17 cellular contexts compared by ENCODE assay signal in genomic region chr5:79774855-79775237, GRCh38.
A peak's percentile ranks its signal among the peaks of the same experiment; 100 is the strongest.
DNase-seq lines count a peak whose midpoint lies in the region; ATAC-seq and TF ChIP-seq lines count a peak whose summit lies in the region.
"Had no signal": no experiment of that assay in that cellular context is flagged by ENCODE, and none has a peak within 500 bp of the region (broad histone marks: within the 10 kb centered on the region; RNA-seq: fewer than 3 reads in every experiment).

No MANE protein-coding gene starts in this region.

- no peak for TF ChIP-seq RAD21 in liver (IDR thresholded peaks at IDR 0.05)

- H3K4me1 ChIP-seq in liver (ENCODE audit: control insufficient read depth in 4 of 4, insufficient read depth in 4 of 4, low read length in 3 of 4) = peaks cover 1 to 22% (median 10%) of the 10 kb centered on the region in 4 donors
- peaks cover 14% of the 10 kb centered on the region for H3K4me1 ChIP-seq in psoas muscle
- H3K4me1 ChIP-seq: BLaER1 had no signal

- CTCF ChIA-PET in activated CD8-positive, alpha-beta T cell treated with anti-CD3 and anti-CD28 coated beads for 36 hours (lab: Charles Lee) = interaction anchor here (0.6 to 1.6 kb wide), 9 partner anchors 10 to 447 kb away, joined by 3 to 8 read pairs (median 3); no protein-coding TSS in a partner anchor
- CTCF ChIA-PET in activated CD8-positive, alpha-beta T cell treated with anti-CD3 and anti-CD28 coated beads, Interleukin-2, amount 10 ng/mL, durations not matched to agents 7 days and 5 days (lab: Charles Lee) = interaction anchor here (0.8 to 2.9 kb wide), 11 partner anchors 9 to 94 kb away, joined by 3 to 22 read pairs (median 4); no protein-coding TSS in a partner anchor
- CTCF ChIA-PET in WTC11 (lab: Charles Lee) = interaction anchor here (0.6 to 2.5 kb wide), 38 partner anchors 10 to 754 kb away, joined by 3 to 40 read pairs (median 4); partner anchors contain the start of genes CMYA5 and TENT2

- no peak for DNase-seq in activated CD8-positive, alpha-beta T cell treated with anti-CD3 and anti-CD28 coated beads for 36 hours
- no peak for DNase-seq in activated CD8-positive, alpha-beta T cell treated with anti-CD3 and anti-CD28 coated beads, Interleukin-2, amount 10 ng/mL, durations not matched to agents 7 days and 5 days
- no peak for DNase-seq in WTC11 (ENCODE audit: low spot score)
- DNase-seq in psoas muscle = no peak
- no peak for DNase-seq in putamen (ENCODE audit: low spot score)
- DNase-seq: DMS79, KG1, NCI-H1417 treated with DMSO at 0.1 percent for 48 hours, NCI-H1930, NCI-H2171 treated with DMSO at 0.1 percent for 48 hours, NCI-H774 had no signal

- H3K27me3 Mint-ChIP-seq in activated CD8-positive, alpha-beta T cell treated with anti-CD3 and anti-CD28 coated beads for 36 hours = peaks cover 3% of the 10 kb centered on the region
- no peaks in the 10 kb centered on the region for H3K27me3 Mint-ChIP-seq in activated CD8-positive, alpha-beta T cell treated with anti-CD3 and anti-CD28 coated beads, Interleukin-2, amount 10 ng/mL, durations not matched to agents 7 days and 5 days (ENCODE audit: low read depth)
- H3K27me3 Mint-ChIP-seq in WTC11 (ENCODE audit: low read depth) = no peaks in the 10 kb centered on the region

- H3K36me3 Mint-ChIP-seq in activated CD8-positive, alpha-beta T cell treated with anti-CD3 and anti-CD28 coated beads for 36 hours (ENCODE audit: low read depth) = no peaks in the 10 kb centered on the region
- no peaks in the 10 kb centered on the region for H3K36me3 Mint-ChIP-seq in activated CD8-positive, alpha-beta T cell treated with anti-CD3 and anti-CD28 coated beads, Interleukin-2, amount 10 ng/mL, durations not matched to agents 7 days and 5 days (ENCODE audit: low read depth)
- peaks cover 7% of the 10 kb centered on the region for H3K36me3 Mint-ChIP-seq in WTC11

- H3K27me3 ChIP-seq in liver (ENCODE audit: control insufficient read depth in 4 of 4, insufficient read depth in 4 of 4, low read length in 3 of 4) (no peaks in the 10 kb centered on the region), psoas muscle (ENCODE audit: insufficient read depth in 3 of 3, low read length in 2 of 3) (no peaks in the 10 kb centered on the region)
- H3K27me3 ChIP-seq: BLaER1 had no signal

- POLR2A ChIA-PET in activated CD8-positive, alpha-beta T cell treated with anti-CD3 and anti-CD28 coated beads for 36 hours (lab: Charles Lee) = interaction anchor here (0.5 to 0.7 kb wide), 2 partner anchors 202 to 222 kb away, joined by 3 read pairs; no protein-coding TSS in a partner anchor
- POLR2A ChIA-PET in activated CD8-positive, alpha-beta T cell treated with anti-CD3 and anti-CD28 coated beads, Interleukin-2, amount 10 ng/mL, durations not matched to agents 7 days and 5 days (lab: Charles Lee) = no interaction called here
- POLR2A ChIA-PET in WTC11 (lab: Charles Lee) = interaction anchor here (0.5 to 0.7 kb wide), 2 partner anchors 301 to 326 kb away, joined by 3 read pairs; no protein-coding TSS in a partner anchor

- H3K27ac ChIP-seq in liver (ENCODE audit: low read depth in 1 of 2, low read length in 2 of 2) = peak overlapping the region; percentile 42 to 73
- peak overlapping the region; percentile 42 for H3K27ac ChIP-seq in psoas muscle
- H3K27ac ChIP-seq: 22Rv1, BLaER1, PC-9 had no signal

- TF ChIP-seq CTCF in activated CD8-positive, alpha-beta T cell treated with anti-CD3 and anti-CD28 coated beads for 36 hours (IDR thresholded peaks at IDR 0.05) = no peak
- TF ChIP-seq CTCF in WTC11 (IDR thresholded peaks at IDR 0.05) (no peak), liver (IDR thresholded peaks at IDR 0.05; ENCODE audit: low read depth, low read length, missing input control) (no peak), psoas muscle (IDR thresholded peaks at IDR 0.05) (no peak)

- H3K4me3 ChIP-seq in liver (ENCODE audit: low read depth in 1 of 3, low read length in 3 of 3) (no peak overlapping the region), psoas muscle (no peak overlapping the region)
- H3K4me3 ChIP-seq: BLaER1, PC-9 had no signal

- H3K9me3 Mint-ChIP-seq in activated CD8-positive, alpha-beta T cell treated with anti-CD3 and anti-CD28 coated beads for 36 hours = peaks cover 3% of the 10 kb centered on the region
- H3K9me3 Mint-ChIP-seq in activated CD8-positive, alpha-beta T cell treated with anti-CD3 and anti-CD28 coated beads, Interleukin-2, amount 10 ng/mL, durations not matched to agents 7 days and 5 days (ENCODE audit: insufficient read depth) = peaks cover 4% of the 10 kb centered on the region
- peaks cover 12% of the 10 kb centered on the region for H3K9me3 Mint-ChIP-seq in WTC11

- whole genome bisulfite sequencing in liver = 73% methylated on average over 4 of the region's 4 CpGs
- 75 to 82% (median 79%) methylated on average over 4 of the region's 4 CpGs for WGBS in psoas muscle, 3 donors

- intact Hi-C loops in activated CD8-positive, alpha-beta T cell treated with anti-CD3 and anti-CD28 coated beads for 36 hours (cut with micrococcal nuclease) = no loop called here
- intact Hi-C loops in psoas muscle (cut with DNase I) = no loop called here

- ATAC-seq in activated CD8-positive, alpha-beta T cell treated with anti-CD3 and anti-CD28 coated beads for 36 hours = no peak
- ATAC-seq in activated CD8-positive, alpha-beta T cell treated with anti-CD3 and anti-CD28 coated beads, Interleukin-2, amount 10 ng/mL, durations not matched to agents 7 days and 5 days = no peak
- ATAC-seq in WTC11 (no peak), psoas muscle (peak in 2 of 4 donors; percentile 10 to 13), HG03520 (IDR thresholded peaks at IDR 0.05; ENCODE audit: unreplicated experiment) (no peak), HG03159 (IDR thresholded peaks at IDR 0.05; ENCODE audit: unreplicated experiment) (no peak)

- H3K9ac ChIP-seq in liver (ENCODE audit: low read depth in 1 of 2, low read length in 2 of 2) = no peak overlapping the region
- H3K9ac ChIP-seq: BLaER1 had no signal

- H3K9me3 ChIP-seq in liver (ENCODE audit: control insufficient read depth in 4 of 4, low read length in 3 of 4) (no peaks in the 10 kb centered on the region), psoas muscle (no peaks in the 10 kb centered on the region)

- no peak overlapping the region for H3K27ac Mint-ChIP-seq in activated CD8-positive, alpha-beta T cell treated with anti-CD3 and anti-CD28 coated beads for 36 hours
- H3K27ac Mint-ChIP-seq in activated CD8-positive, alpha-beta T cell treated with anti-CD3 and anti-CD28 coated beads, Interleukin-2, amount 10 ng/mL, durations not matched to agents 7 days and 5 days = no peak overlapping the region
- no peak overlapping the region for H3K27ac Mint-ChIP-seq in WTC11

- H3K4me1 Mint-ChIP-seq in activated CD8-positive, alpha-beta T cell treated with anti-CD3 and anti-CD28 coated beads for 36 hours (ENCODE audit: low read depth) = peaks cover 18% of the 10 kb centered on the region
- peaks cover 12% of the 10 kb centered on the region for H3K4me1 Mint-ChIP-seq in activated CD8-positive, alpha-beta T cell treated with anti-CD3 and anti-CD28 coated beads, Interleukin-2, amount 10 ng/mL, durations not matched to agents 7 days and 5 days (ENCODE audit: low read depth)
- peaks cover 10% of the 10 kb centered on the region for H3K4me1 Mint-ChIP-seq in WTC11

- H3K36me3 ChIP-seq in liver (ENCODE audit: control insufficient read depth in 4 of 4, insufficient read depth in 3 of 4, low read depth in 1 of 4, low read length in 3 of 4) = no peaks in the 10 kb centered on the region
- peaks cover 0 to 77% of the 10 kb centered on the region in 2 donors for H3K36me3 ChIP-seq in psoas muscle (ENCODE audit: insufficient read depth in 1 of 2, low read depth in 1 of 2)
- H3K36me3 ChIP-seq: BLaER1 had no signal

- peak overlapping the region; percentile 43 for H3K4me3 Mint-ChIP-seq in activated CD8-positive, alpha-beta T cell treated with anti-CD3 and anti-CD28 coated beads for 36 hours
- no peak overlapping the region for H3K4me3 Mint-ChIP-seq in activated CD8-positive, alpha-beta T cell treated with anti-CD3 and anti-CD28 coated beads, Interleukin-2, amount 10 ng/mL, durations not matched to agents 7 days and 5 days
- H3K4me3 Mint-ChIP-seq in WTC11 = no peak overlapping the region

TF ChIP-seq in WTC11, 78 proteins besides CTCF, POLR2A, EP300 and RAD21:
- TF ChIP-seq GABPB1 (CRISPR knock-in tag; IDR thresholded peaks at IDR 0.05) (0 out of 2 replicates have a peak, but pooled peaks have one; percentile 4), ZNF512 (CRISPR knock-in tag; IDR thresholded peaks at IDR 0.05; ENCODE audit: borderline replicate concordance) (no peak)

TF ChIP-seq in liver, 16 proteins besides CTCF, POLR2A, EP300 and RAD21:
- TF ChIP-seq SP1 (IDR thresholded peaks at IDR 0.05) (peak; percentile 56), YY1 (IDR thresholded peaks at IDR 0.05) (peak; percentile 16), JUND (IDR thresholded peaks at IDR 0.05) (peak in 1 of 2 donors; percentile 16), FOXA2 (IDR thresholded peaks at IDR 0.05) (no peak), RXRA (IDR thresholded peaks at IDR 0.05) (peak; percentile 84 to 89), HNF4G (IDR thresholded peaks at IDR 0.05) (peak; percentile 36), MAX (IDR thresholded peaks at IDR 0.05) (peak; percentile 25), NR2F2 (IDR thresholded peaks at IDR 0.05) (no peak), HNF4A (conservative IDR thresholded peaks at IDR 0.05) (peak; percentile 82 to 83), ZBTB33 (IDR thresholded peaks at IDR 0.05) (no peak)
